8 cellular contexts compared by ENCODE assay signal in the genomic region with DNA sequence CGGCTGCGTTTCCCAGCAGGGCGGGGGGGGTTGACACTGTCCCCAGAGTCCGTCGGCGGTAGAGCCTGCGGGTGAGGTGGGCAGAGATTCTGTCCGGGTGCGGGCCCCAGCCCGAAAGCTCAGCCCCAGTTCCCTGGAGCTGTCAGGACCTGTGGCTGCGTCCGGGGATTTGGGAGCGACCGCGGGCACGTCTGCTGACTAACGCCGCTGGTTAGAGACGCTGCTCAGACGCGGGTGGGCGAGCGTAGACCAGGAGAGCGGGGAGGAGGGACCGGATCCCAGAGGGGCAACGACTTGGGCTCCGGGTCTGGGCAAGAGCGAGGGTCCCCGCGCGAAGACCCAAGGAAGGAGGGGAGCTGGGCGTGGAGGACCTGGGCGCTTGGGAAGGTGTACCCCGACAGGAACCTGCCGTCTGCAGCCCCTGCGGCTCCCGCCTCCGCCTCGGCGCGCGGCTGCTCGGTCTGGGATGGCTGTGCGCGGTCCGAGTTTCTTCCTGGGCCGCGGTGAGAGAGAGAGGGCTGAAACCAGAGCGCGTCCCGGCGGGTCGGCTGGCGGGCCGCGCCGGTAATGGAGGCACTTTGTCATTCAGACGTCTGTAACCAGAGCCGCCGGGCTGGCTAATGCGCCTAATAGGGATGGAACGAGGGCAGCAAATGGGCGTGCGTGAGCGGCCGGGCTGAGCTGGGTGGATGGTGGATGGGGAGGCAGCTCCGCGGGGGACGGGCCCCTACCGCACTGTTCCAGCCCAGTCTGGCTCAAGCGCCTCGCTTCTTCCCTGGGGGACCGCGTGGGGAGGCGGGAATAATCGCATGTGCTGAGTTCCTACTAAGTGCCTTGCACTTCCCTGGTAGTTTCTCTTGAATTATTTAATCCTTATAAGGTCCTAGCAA. TPM values are rescaled to one million over a fixed set of nuclear protein-coding genes. Genes with fewer than 3 reads are reported as not detected.
DNase-seq lines count a peak whose midpoint lies in the region; FAIRE-seq and TF ChIP-seq lines count a peak whose summit lies in the region.

No MANE protein-coding gene starts in this region.

- no peaks in the 10 kb centered on the region for H3K9me3 ChIP-seq in CD8-positive, alpha-beta memory T cell (ENCODE audit: low read length)
- H3K9me3 ChIP-seq in adrenal gland (replicated peaks in 1 of 3) = no peaks in the 10 kb centered on the region
- no peaks in the 10 kb centered on the region for H3K9me3 ChIP-seq in iPS-18a (ENCODE audit: control insufficient read depth, low read depth, low read length)

- peaks cover 19 to 37% (median 24%) of the 10 kb centered on the region in 3 donors for H3K4me1 Mint-ChIP-seq in CD8-positive, alpha-beta memory T cell

- no peak overlapping the region for H3K27ac ChIP-seq in CD8-positive, alpha-beta memory T cell (ENCODE audit: low read depth, low read length)
- H3K27ac ChIP-seq in adrenal gland (peak overlapping the region in 1 of 5 donors; percentile 61), iPS-18a (ENCODE audit: low read length) (no peak overlapping the region), skin epidermis (peak overlapping the region in 2 of 21 experiments; percentile 28 to 29)

- intact Hi-C loops in adrenal gland (cut with DNase I) = loop anchor here (2.0 to 10.0 kb wide), 3 partner anchors 51 to 59 kb away; no protein-coding TSS in a partner anchor

- H3K27ac Mint-ChIP-seq in CD8-positive, alpha-beta memory T cell = peak overlapping the region in 1 of 8 donors; percentile 63

- peaks cover 29% of the 10 kb centered on the region for H3K4me1 ChIP-seq in CD8-positive, alpha-beta memory T cell (ENCODE audit: insufficient read depth, low read length)
- H3K4me1 ChIP-seq in adrenal gland (replicated peaks in 1 of 2) = peaks cover 13 to 25% of the 10 kb centered on the region in 2 donors
- peaks cover 17% of the 10 kb centered on the region for H3K4me1 ChIP-seq in iPS-18a (ENCODE audit: control insufficient read depth, low read depth, low read length)

- WGBS in adrenal gland, 4 donors = 1 to 12% (median 2%) methylated on average over 4 to 76 of the region's 76 CpGs

- TF ChIP-seq CTCF in adrenal gland (IDR thresholded peaks at IDR 0.05) = no peak

- peak overlapping the region; percentile 51 for H3K4me3 ChIP-seq in CD8-positive, alpha-beta memory T cell (ENCODE audit: low read length)
- H3K4me3 ChIP-seq in adrenal gland (peak overlapping the region in 1 of 4 donors; percentile 50), iPS-18a (ENCODE audit: low read length) (peak overlapping the region; percentile 65), skin epidermis (peak overlapping the region; percentile 18 to 44 (median 27))

- TF ChIP-seq POLR2A in adrenal gland (IDR thresholded peaks at IDR 0.05) = no peak

- peak overlapping the region; percentile 13 for H3K9ac ChIP-seq in iPS-18a (ENCODE audit: low read length)

- peak overlapping the region; percentile 72 to 92 (median 80) for H3K4me3 Mint-ChIP-seq in CD8-positive, alpha-beta memory T cell

- DNase-seq in CD8-positive, alpha-beta memory T cell = no peak
- peak; percentile 19 for DNase-seq in NCI-H2107 treated with DMSO at 0.1 percent for 48 hours (lab: John Stamatoyannopoulos, UW; ENCODE audit: unreplicated experiment)
- peak in 5 of 7 donors; percentile 24 to 73 (median 50) for DNase-seq in adrenal gland
- DNase-seq in SIG-M5 treated with dmso at 0.1 percent for 504 hours (lab: John Stamatoyannopoulos, UW; ENCODE audit: unreplicated experiment) = no peak
- DNase-seq in urothelium cell line (ENCODE audit: low spot score) = no peak
- DNase-seq in KG1 (lab: John Stamatoyannopoulos, UW) = no peak

- FAIRE-seq in urothelium cell line (lab: Jason Lieb, UNC) = no peak

- no peaks in the 10 kb centered on the region for H3K36me3 Mint-ChIP-seq in CD8-positive, alpha-beta memory T cell

- CTCF ChIA-PET in CD8-positive, alpha-beta memory T cell (lab: Charles Lee) = interaction anchor here (0.5 to 3.4 kb wide), 15 partner anchors 8 to 257 kb away, joined by 3 to 25 read pairs (median 4); no protein-coding TSS in a partner anchor

- POLR2A ChIA-PET in CD8-positive, alpha-beta memory T cell (lab: Charles Lee) = no interaction called here

- no peaks in the 10 kb centered on the region for H3K36me3 ChIP-seq in CD8-positive, alpha-beta memory T cell (ENCODE audit: insufficient read depth, low read length)
- H3K36me3 ChIP-seq in adrenal gland (replicated peaks in 1 of 2) = no peaks in the 10 kb centered on the region
- H3K36me3 ChIP-seq in iPS-18a (ENCODE audit: control insufficient read depth, low read depth, low read length) = no peaks in the 10 kb centered on the region

- peaks cover 36 to 46% of the 10 kb centered on the region in 2 donors for H3K27me3 Mint-ChIP-seq in CD8-positive, alpha-beta memory T cell

- peaks cover 51% of the 10 kb centered on the region for H3K27me3 ChIP-seq in CD8-positive, alpha-beta memory T cell (ENCODE audit: insufficient read depth, low read length, poor library complexity, severe bottlenecking)
- H3K27me3 ChIP-seq in adrenal gland = peaks cover 65% of the 10 kb centered on the region
- peaks cover 72% of the 10 kb centered on the region for H3K27me3 ChIP-seq in iPS-18a (ENCODE audit: control insufficient read depth, insufficient read depth, low read length)

- no peaks in the 10 kb centered on the region for H3K9me3 Mint-ChIP-seq in CD8-positive, alpha-beta memory T cell

RNA-seq across cellular contexts. Expression of a gene that starts 2.3 kb away (rescaled TPM):
- total RNA-seq in CD8-positive, alpha-beta memory T cell = under 1 TPM; 0.07 to 0.15 TPM
- 0.37 TPM for polyA plus RNA-seq in CD8-positive, alpha-beta memory T cell
- 10 to 100 TPM; 15.8 to 77.8 (median 29.5) TPM for total RNA-seq in adrenal gland
- 10 to 100 TPM; 14.0 to 25.5 (median 21.8) TPM for polyA plus RNA-seq in adrenal gland

Comparison
In these comparisons a context has a peak if more than half of its experiments do, and no peak if none do; other contexts are left out.
1. DNase-seq: peak in NCI-H2107 treated with DMSO at 0.1 percent for 48 hours (single experiment) and adrenal gland (5 of 7); none in CD8-positive, alpha-beta memory T cell (0 of 5), SIG-M5 treated with dmso at 0.1 percent for 504 hours (single experiment), urothelium cell line (single experiment) and KG1 (single experiment).
2. RNA of a gene that starts 2.3 kb away (total RNA-seq): 15.8 to 77.8 TPM in adrenal gland; 0.07 to 0.15 TPM in CD8-positive, alpha-beta memory T cell; every median in the first group is over 10 times any median in the second.